ENCODE assay signal across 14 cellular contexts in genomic region chr9:135909371-135909770, GRCh38. TPM values are rescaled to one million over a fixed set of nuclear protein-coding genes. Genes with fewer than 3 reads are reported as not detected.
DNase-seq lines count a peak whose midpoint lies in the region; ATAC-seq and TF ChIP-seq lines count a peak whose summit lies in the region.
"Had no signal": no experiment of that assay in that cellular context is flagged by ENCODE, and none has a peak within 500 bp of the region (broad histone marks: within the 10 kb centered on the region; RNA-seq: fewer than 3 reads in every experiment).

No MANE protein-coding gene starts in this region.

- H3K27me3 ChIP-seq in skeletal muscle satellite cell (ENCODE audit: control insufficient read depth, insufficient read depth, low read length): no peaks in the 10 kb centered on the region
- no peaks in the 10 kb centered on the region for H3K27me3 ChIP-seq in brain microvascular endothelial cell (replicated peaks)
- H3K27me3 ChIP-seq: transverse colon had no signal

- CTCF ChIA-PET in activated CD4-positive, alpha-beta T cell treated with anti-CD3 and anti-CD28 coated beads, Interleukin-2, amount 10 ng/mL, durations not matched to agents 7 days and 5 days (lab: Charles Lee): interaction anchor here (1.5 kb wide), 1 partner anchor 45 kb away, joined by 4 read pairs; no protein-coding TSS in a partner anchor

- no peak overlapping the region for H3K9ac ChIP-seq in skeletal muscle satellite cell (ENCODE audit: low read depth, low read length)

- H3K36me3 ChIP-seq in skeletal muscle satellite cell (ENCODE audit: insufficient read depth, low read length): peaks cover 41% of the 10 kb centered on the region
- H3K36me3 ChIP-seq in brain microvascular endothelial cell (replicated peaks): peaks cover 12% of the 10 kb centered on the region

- H3K4me3 ChIP-seq in skeletal muscle satellite cell (ENCODE audit: low read length) (peak overlapping the region; percentile 83), brain microvascular endothelial cell (ENCODE audit: low read depth, low read length) (no peak overlapping the region)

- peaks cover 6% of the 10 kb centered on the region for H3K9me3 Mint-ChIP-seq in activated CD4-positive, alpha-beta T cell treated with anti-CD3 and anti-CD28 coated beads, Interleukin-2, amount 10 ng/mL, durations not matched to agents 7 days and 5 days
- H3K9me3 Mint-ChIP-seq in effector memory CD8-positive, alpha-beta T cell: peaks cover 0 to 1% of the 10 kb centered on the region in 2 donors

- peaks cover 47% of the 10 kb centered on the region for H3K36me3 Mint-ChIP-seq in activated CD4-positive, alpha-beta T cell treated with anti-CD3 and anti-CD28 coated beads, Interleukin-2, amount 10 ng/mL, durations not matched to agents 7 days and 5 days (ENCODE audit: low read depth)
- H3K36me3 Mint-ChIP-seq in T-helper 17 cell (ENCODE audit: low read depth): peaks cover 7% of the 10 kb centered on the region
- H3K36me3 Mint-ChIP-seq in effector memory CD8-positive, alpha-beta T cell (ENCODE audit: insufficient read depth): peaks cover 28% of the 10 kb centered on the region

- no peak for TF ChIP-seq CTCF in brain microvascular endothelial cell (IDR thresholded peaks at IDR 0.05; ENCODE audit: low read depth, low read length, missing control alignments)

- no peak for ATAC-seq in T-helper 17 cell
- ATAC-seq in effector memory CD8-positive, alpha-beta T cell (replicated peaks): no peak
- ATAC-seq in HG03159 (IDR thresholded peaks at IDR 0.05; ENCODE audit: unreplicated experiment): no peak
- ATAC-seq: right cardiac atrium had no signal

- H3K4me3 Mint-ChIP-seq in activated CD4-positive, alpha-beta T cell treated with anti-CD3 and anti-CD28 coated beads, Interleukin-2, amount 10 ng/mL, durations not matched to agents 7 days and 5 days: peak overlapping the region; percentile 68
- peak overlapping the region; percentile 89 for H3K4me3 Mint-ChIP-seq in T-helper 17 cell
- H3K4me3 Mint-ChIP-seq in effector memory CD8-positive, alpha-beta T cell: peak overlapping the region; percentile 78

- peaks cover 34% of the 10 kb centered on the region for H3K4me1 ChIP-seq in skeletal muscle satellite cell (ENCODE audit: control insufficient read depth, insufficient read depth, low read length)

- in situ Hi-C loops in brain microvascular endothelial cell (cut with HindIII; ENCODE audit: low pct_ligation_motif_present, low sequenced_read_pairs): no loop called here

- H3K9me3 ChIP-seq in T-helper 17 cell (ENCODE audit: control insufficient read depth, low read length, poor library complexity, severe bottlenecking) (peaks cover 3% of the 10 kb centered on the region), skeletal muscle satellite cell (replicated peaks; ENCODE audit: low read length) (peaks cover 3% of the 10 kb centered on the region)

- H3K27ac Mint-ChIP-seq in activated CD4-positive, alpha-beta T cell treated with anti-CD3 and anti-CD28 coated beads, Interleukin-2, amount 10 ng/mL, durations not matched to agents 7 days and 5 days: peak overlapping the region; percentile 86
- no peak overlapping the region for H3K27ac Mint-ChIP-seq in T-helper 17 cell
- H3K27ac Mint-ChIP-seq in effector memory CD8-positive, alpha-beta T cell: no peak overlapping the region

- DNase-seq in activated CD4-positive, alpha-beta T cell treated with anti-CD3 and anti-CD28 coated beads, Interleukin-2, amount 10 ng/mL, durations not matched to agents 7 days and 5 days: no peak
- DNase-seq in activated CD4-positive, alpha-beta T cell treated with anti-CD3 and anti-CD28 coated beads for 4 hours: no peak
- DNase-seq in T-helper 17 cell (no peak), brain microvascular endothelial cell (no peak)
- no peak for DNase-seq in effector memory CD8-positive, alpha-beta T cell
- DNase-seq in effector CD8-positive, alpha-beta T cell (lab: John Stamatoyannopoulos, UW): no peak
- DNase-seq: activated CD4-positive, CD25-positive, alpha-beta regulatory T cell treated with anti-CD3 and anti-CD28 coated beads, Interleukin-2, amount 50 U/mL, for 72 hours; anterior cingulate cortex; NCI-H345 had no signal

- POLR2A ChIA-PET in activated CD4-positive, alpha-beta T cell treated with anti-CD3 and anti-CD28 coated beads, Interleukin-2, amount 10 ng/mL, durations not matched to agents 7 days and 5 days (lab: Charles Lee): no interaction called here

- H3K4me2 ChIP-seq in skeletal muscle satellite cell (ENCODE audit: low read length): peak overlapping the region; percentile 94

- peaks cover 41% of the 10 kb centered on the region for H3K4me1 Mint-ChIP-seq in activated CD4-positive, alpha-beta T cell treated with anti-CD3 and anti-CD28 coated beads, Interleukin-2, amount 10 ng/mL, durations not matched to agents 7 days and 5 days
- peaks cover 40% of the 10 kb centered on the region for H3K4me1 Mint-ChIP-seq in T-helper 17 cell
- H3K4me1 Mint-ChIP-seq in effector memory CD8-positive, alpha-beta T cell (ENCODE audit: low read depth in 2 of 2): peaks cover 33 to 54% of the 10 kb centered on the region in 2 donors

- H3K27ac ChIP-seq in brain microvascular endothelial cell: no peak overlapping the region
- H3K27ac ChIP-seq: epithelial cell of prostate, transverse colon had no signal

- no peaks in the 10 kb centered on the region for H3K27me3 Mint-ChIP-seq in activated CD4-positive, alpha-beta T cell treated with anti-CD3 and anti-CD28 coated beads, Interleukin-2, amount 10 ng/mL, durations not matched to agents 7 days and 5 days
- no peaks in the 10 kb centered on the region for H3K27me3 Mint-ChIP-seq in T-helper 17 cell
- H3K27me3 Mint-ChIP-seq in effector memory CD8-positive, alpha-beta T cell: no peaks in the 10 kb centered on the region

RNA-seq across cellular contexts. Expression of gene CAMSAP1, which starts 2.0 kb away (rescaled TPM):
- 10 to 100 TPM; 20.4 to 22.7 TPM for total RNA-seq in activated CD4-positive, alpha-beta T cell treated with anti-CD3 and anti-CD28 coated beads, Interleukin-2, amount 10 ng/mL, durations not matched to agents 7 days and 5 days
- total RNA-seq in T-helper 17 cell: 10 to 100 TPM; 32.6 to 39.3 TPM
- total RNA-seq in skeletal muscle satellite cell (2012; rRNA removed): 15.7 and 23.1 TPM in 2 replicates

RNA-seq across cellular contexts. Expression of gene UBAC1, which starts 51.8 kb away (rescaled TPM):
- total RNA-seq in activated CD4-positive, alpha-beta T cell treated with anti-CD3 and anti-CD28 coated beads, Interleukin-2, amount 10 ng/mL, durations not matched to agents 7 days and 5 days: 10 to 100 TPM; 29.7 to 32.6 TPM
- 10 to 100 TPM; 23.2 to 23.7 TPM for total RNA-seq in T-helper 17 cell
- total RNA-seq in skeletal muscle satellite cell (2012; rRNA removed): 21.2 and 24.6 TPM in 2 replicates
